ENCODE assay signal across 8 cellular contexts in the genomic region with DNA sequence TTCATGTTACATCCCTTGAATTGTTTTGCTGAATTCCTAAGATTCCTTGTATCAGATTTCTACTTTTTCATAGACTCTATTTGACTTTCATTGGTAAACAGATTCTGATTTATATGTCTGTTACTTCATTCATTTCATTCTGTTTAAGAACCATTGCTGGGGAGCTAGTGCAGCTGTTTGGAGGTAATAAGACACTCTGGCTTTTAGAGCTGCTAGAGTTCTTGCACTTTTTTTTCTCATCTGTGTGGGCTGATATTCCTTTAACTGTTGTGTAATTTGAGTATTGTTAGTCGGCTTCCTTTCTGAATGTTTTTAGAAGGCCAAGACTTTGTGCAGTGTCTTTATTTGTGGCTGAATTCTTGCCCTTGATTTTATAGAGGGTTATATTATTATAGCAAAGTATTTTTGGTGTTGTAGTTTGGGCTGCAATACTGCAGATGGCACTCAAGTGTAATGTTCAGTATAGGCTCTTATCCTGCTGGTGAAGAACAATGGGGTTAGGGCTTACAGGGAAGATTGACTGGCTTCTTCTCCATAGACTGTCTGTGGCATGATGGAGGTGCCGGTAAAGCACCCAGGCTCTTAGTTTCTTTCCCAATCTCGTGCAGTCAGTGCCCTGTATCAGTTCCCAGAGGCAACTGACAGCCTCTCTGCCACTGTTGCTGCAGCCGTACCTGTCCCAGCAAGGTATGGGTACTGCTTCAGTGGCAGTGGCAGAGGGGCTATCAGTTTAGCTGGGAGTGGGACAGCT.
DNase-seq lines count a peak whose midpoint lies in the region; ATAC-seq and TF ChIP-seq lines count a peak whose summit lies in the region.

No MANE protein-coding gene starts in this region.

- H3K9me3 ChIP-seq in breast epithelium (peaks cover 13 to 27% of the 10 kb centered on the region in 2 donors), endodermal cell (ENCODE audit: control insufficient read depth, low read length) (peaks cover 10% of the 10 kb centered on the region)

- intact Hi-C loops in MCF 10A (cut with micrococcal nuclease): loop anchor here (1.0 to 10.0 kb wide), 3 partner anchors 135 to 1057 kb away; a partner anchor contains a TSS
- intact Hi-C loops in breast epithelium (cut with DNase I; ENCODE audit: low total_unique reads): loop anchor here (10.0 kb wide), 1 partner anchor 587 kb away; no protein-coding TSS in a partner anchor
- intact Hi-C loops in activated CD4-positive, alpha-beta T cell treated with anti-CD3 and anti-CD28 coated beads, Interleukin-2, amount 10 ng/mL, durations not matched to agents 24 days and 14 days (cut with micrococcal nuclease): loop anchor here (1.0 to 5.0 kb wide), 3 partner anchors 135 to 874 kb away; no protein-coding TSS in a partner anchor

- no peak overlapping the region for H3K9ac ChIP-seq in endodermal cell (ENCODE audit: extremely low read depth, low read length, poor library complexity, severe bottlenecking)

- no TSS peak for BruUV-seq in MCF 10A (replicated peaks; lab: Mats Ljungman, UMichigan)

- H3K4me1 Mint-ChIP-seq in MCF 10A (ENCODE audit: insufficient read depth, unreplicated experiment) (peaks cover 6% of the 10 kb centered on the region), endodermal cell (peaks cover 3% of the 10 kb centered on the region)
- no peaks in the 10 kb centered on the region for H3K4me1 Mint-ChIP-seq in stimulated activated naive CD8-positive, alpha-beta T cell treated with anti-CD3 and anti-CD28 coated beads, Interleukin-15, amount 100 ng/mL, for 72 hours
- H3K4me1 Mint-ChIP-seq in activated CD4-positive, alpha-beta T cell treated with anti-CD3 and anti-CD28 coated beads, Interleukin-2, amount 10 ng/mL, durations not matched to agents 24 days and 14 days: no peaks in the 10 kb centered on the region

- peak; percentile 56 for DNase-seq in MCF 10A (ENCODE audit: unreplicated experiment)
- DNase-seq in breast epithelium (ENCODE audit: low spot score in 2 of 2): no peak
- DNase-seq in NCI-H2227 treated with DMSO at 0.1 percent for 48 hours (lab: John Stamatoyannopoulos, UW): peak; percentile 13
- DNase-seq in endodermal cell: peak; percentile 79
- no peak for DNase-seq in stimulated activated naive CD8-positive, alpha-beta T cell treated with anti-CD3 and anti-CD28 coated beads, Interleukin-15, amount 100 ng/mL, for 72 hours
- DNase-seq in activated CD4-positive, alpha-beta T cell treated with anti-CD3 and anti-CD28 coated beads, Interleukin-2, amount 10 ng/mL, durations not matched to agents 24 days and 14 days: no peak
- no peak for DNase-seq in epidermal melanocyte (ENCODE audit: insufficient read length, low spot score)

- POLR2A ChIA-PET in MCF 10A (lab: Yijun Ruan, JAX): interaction anchor here (0.7 kb wide), 1 partner anchor 135 kb away, joined by 3 read pairs; no protein-coding TSS in a partner anchor

- 26 to 45% methylated on average over 3 to 4 of the region's 4 CpGs for WGBS in endodermal cell (ENCODE audit: insufficient coverage in 1 of 2, insufficient read length in 1 of 2), 2 experiments

- no peak for TF ChIP-seq POLR2A in breast epithelium (IDR thresholded peaks at IDR 0.05)

- peak; percentile 89 for ATAC-seq in HG02973 (IDR thresholded peaks at IDR 0.05; ENCODE audit: unreplicated experiment)
- peak; percentile 56 for ATAC-seq in stimulated activated naive CD8-positive, alpha-beta T cell treated with anti-CD3 and anti-CD28 coated beads, Interleukin-15, amount 100 ng/mL, for 72 hours

- CTCF ChIA-PET in MCF 10A (lab: Yijun Ruan, JAX): interaction anchor here (0.7 to 5.7 kb wide), 11 partner anchors 9 to 963 kb away, joined by 3 to 42 read pairs (median 4); no protein-coding TSS in a partner anchor

- H3K27me3 Mint-ChIP-seq in MCF 10A (ENCODE audit: insufficient read depth, unreplicated experiment): peaks cover 22% of the 10 kb centered on the region
- H3K27me3 Mint-ChIP-seq in endodermal cell (ENCODE audit: insufficient read depth): peaks cover 4% of the 10 kb centered on the region
- H3K27me3 Mint-ChIP-seq in stimulated activated naive CD8-positive, alpha-beta T cell treated with anti-CD3 and anti-CD28 coated beads, Interleukin-15, amount 100 ng/mL, for 72 hours: no peaks in the 10 kb centered on the region
- peaks cover 28% of the 10 kb centered on the region for H3K27me3 Mint-ChIP-seq in activated CD4-positive, alpha-beta T cell treated with anti-CD3 and anti-CD28 coated beads, Interleukin-2, amount 10 ng/mL, durations not matched to agents 24 days and 14 days

- H3K27ac Mint-ChIP-seq in MCF 10A (ENCODE audit: low read depth, unreplicated experiment) (no peak overlapping the region), endodermal cell (peak overlapping the region; percentile 54)
- no peak overlapping the region for H3K27ac Mint-ChIP-seq in stimulated activated naive CD8-positive, alpha-beta T cell treated with anti-CD3 and anti-CD28 coated beads, Interleukin-15, amount 100 ng/mL, for 72 hours
- H3K27ac Mint-ChIP-seq in activated CD4-positive, alpha-beta T cell treated with anti-CD3 and anti-CD28 coated beads, Interleukin-2, amount 10 ng/mL, durations not matched to agents 24 days and 14 days: no peak overlapping the region

- H3K27me3 ChIP-seq in breast epithelium: no peaks in the 10 kb centered on the region
- H3K27me3 ChIP-seq in endodermal cell (ENCODE audit: control insufficient read depth, insufficient read depth, low read length, poor library complexity, severe bottlenecking): no peaks in the 10 kb centered on the region

- TF ChIP-seq CTCF in MCF 10A (IDR thresholded peaks at IDR 0.05; ENCODE audit: unreplicated experiment): peak; percentile 54
- TF ChIP-seq CTCF in breast epithelium (IDR thresholded peaks at IDR 0.05): no peak
- TF ChIP-seq CTCF in endodermal cell (conservative IDR thresholded peaks at IDR 0.05): peak; percentile 82

- H3K4me3 ChIP-seq in breast epithelium (no peak overlapping the region), endodermal cell (ENCODE audit: low read length) (no peak overlapping the region)

- no peak overlapping the region for H3K4me3 Mint-ChIP-seq in MCF 10A (ENCODE audit: unreplicated experiment)
- H3K4me3 Mint-ChIP-seq in endodermal cell: no peak overlapping the region
- no peak overlapping the region for H3K4me3 Mint-ChIP-seq in stimulated activated naive CD8-positive, alpha-beta T cell treated with anti-CD3 and anti-CD28 coated beads, Interleukin-15, amount 100 ng/mL, for 72 hours
- no peak overlapping the region for H3K4me3 Mint-ChIP-seq in activated CD4-positive, alpha-beta T cell treated with anti-CD3 and anti-CD28 coated beads, Interleukin-2, amount 10 ng/mL, durations not matched to agents 24 days and 14 days

- no peaks in the 10 kb centered on the region for H3K36me3 ChIP-seq in breast epithelium
- no peaks in the 10 kb centered on the region for H3K36me3 ChIP-seq in endodermal cell (ENCODE audit: control insufficient read depth, insufficient read depth, low read length)

- H3K9me3 Mint-ChIP-seq in MCF 10A (ENCODE audit: unreplicated experiment): peaks cover 8% of the 10 kb centered on the region
- H3K9me3 Mint-ChIP-seq in endodermal cell: no peaks in the 10 kb centered on the region
- peaks cover 17 to 23% of the 10 kb centered on the region in 2 donors for H3K9me3 Mint-ChIP-seq in stimulated activated naive CD8-positive, alpha-beta T cell treated with anti-CD3 and anti-CD28 coated beads, Interleukin-15, amount 100 ng/mL, for 72 hours
- no peaks in the 10 kb centered on the region for H3K9me3 Mint-ChIP-seq in activated CD4-positive, alpha-beta T cell treated with anti-CD3 and anti-CD28 coated beads, Interleukin-2, amount 10 ng/mL, durations not matched to agents 24 days and 14 days

- H3K4me1 ChIP-seq in breast epithelium (no peaks in the 10 kb centered on the region), endodermal cell (ENCODE audit: control insufficient read depth, insufficient read depth, low read length) (no peaks in the 10 kb centered on the region)

- H3K27ac ChIP-seq in breast epithelium (no peak overlapping the region), endodermal cell (ENCODE audit: low read depth, low read length) (no peak overlapping the region)

- H3K36me3 Mint-ChIP-seq in MCF 10A (ENCODE audit: insufficient read depth, unreplicated experiment) (no peaks in the 10 kb centered on the region), endodermal cell (ENCODE audit: low read depth) (no peaks in the 10 kb centered on the region)
- H3K36me3 Mint-ChIP-seq in activated CD4-positive, alpha-beta T cell treated with anti-CD3 and anti-CD28 coated beads, Interleukin-2, amount 10 ng/mL, durations not matched to agents 24 days and 14 days (ENCODE audit: low read depth): no peaks in the 10 kb centered on the region

Comparison
In these comparisons a context has a peak if more than half of its experiments do, and no peak if none do; other contexts are left out.
1. DNase-seq: peak in MCF 10A (single experiment), NCI-H2227 treated with DMSO at 0.1 percent for 48 hours (single experiment) and endodermal cell (single experiment); none in breast epithelium (0 of 2), stimulated activated naive CD8-positive, alpha-beta T cell treated with anti-CD3 and anti-CD28 coated beads, Interleukin-15, amount 100 ng/mL, for 72 hours (0 of 2), activated CD4-positive, alpha-beta T cell treated with anti-CD3 and anti-CD28 coated beads, Interleukin-2, amount 10 ng/mL, durations not matched to agents 24 days and 14 days (single experiment) and epidermal melanocyte (single experiment).
2. CTCF ChIP-seq: peak in MCF 10A (single experiment) and endodermal cell (single experiment); none in breast epithelium (0 of 3).